Comparison of ENCODE assay signal across 18 cellular contexts in the genomic region with DNA sequence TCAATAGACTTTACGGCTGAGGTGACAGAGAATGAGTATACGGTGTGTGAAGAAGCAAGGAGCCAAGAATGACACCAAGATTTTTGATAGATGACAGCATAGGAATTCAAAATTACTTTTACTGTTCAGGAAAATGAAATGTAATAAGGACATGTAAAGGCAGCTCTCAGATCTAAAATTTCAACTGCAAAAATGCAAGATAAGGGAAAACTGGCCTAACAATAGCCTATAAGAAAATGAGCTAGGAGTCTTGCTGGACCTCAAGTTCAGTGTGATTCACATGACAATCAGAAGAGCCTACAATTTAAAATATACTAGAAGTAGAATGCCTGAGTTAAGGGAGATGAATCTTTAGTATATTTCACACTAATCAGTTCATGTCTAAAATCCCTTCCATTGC.
DNase-seq lines count a peak whose midpoint lies in the region; ATAC-seq, FAIRE-seq and TF ChIP-seq lines count a peak whose summit lies in the region.
"Had no signal": no experiment of that assay in that cellular context is flagged by ENCODE, and none has a peak within 500 bp of the region (broad histone marks: within the 10 kb centered on the region; RNA-seq: fewer than 3 reads in every experiment).

No MANE protein-coding gene starts in this region.

- POLR2A ChIA-PET in IMR-90 (lab: Charles Lee; ENCODE audit: unreplicated experiment), result no interaction called here
- POLR2A ChIA-PET in K562 (lab: Yijun Ruan, JAX), result interaction anchor here (0.6 to 1.4 kb wide), 3 partner anchors 8 to 54 kb away, joined by 3 to 4 read pairs (median 3); no protein-coding TSS in a partner anchor

- H3K27me3 ChIP-seq in IMR-90 (ENCODE audit: control insufficient read depth, insufficient read depth, low read length) (no peaks in the 10 kb centered on the region), Loucy (ENCODE audit: insufficient read depth, low read length, poor library complexity, severe bottlenecking) (no peaks in the 10 kb centered on the region), K562 (ENCODE audit: control insufficient read depth in 2 of 2, insufficient read depth in 2 of 2, low read length in 2 of 2) (no peaks in the 10 kb centered on the region), H7 (ENCODE audit: control insufficient read depth, insufficient read depth, low read length) (no peaks in the 10 kb centered on the region)
- H3K27me3 ChIP-seq: BLaER1 had no signal

- BruUV-seq in IMR-90 (replicated peaks; lab: Mats Ljungman, UMichigan) (no TSS peak), K562 (replicated peaks; lab: Mats Ljungman, UMichigan) (no TSS peak)

- H2BK15ac ChIP-seq in IMR-90 (ENCODE audit: low read depth, low read length), result no peak overlapping the region

- H3K4me2 ChIP-seq in IMR-90 (ENCODE audit: low read depth, low read length), result no peak overlapping the region
- peak overlapping the region; percentile 54 for H3K4me2 ChIP-seq in Loucy (ENCODE audit: low read depth, low read length, poor library complexity, severe bottlenecking)
- H3K4me2 ChIP-seq in K562 (ENCODE audit: insufficient read depth, low read length), result no peak overlapping the region
- H3K4me2 ChIP-seq: BLaER1, GM23338 had no signal

- H3K9me3 ChIP-seq in IMR-90 (ENCODE audit: control insufficient read depth, insufficient read depth, low read length), result no peaks in the 10 kb centered on the region
- H3K9me3 ChIP-seq in Loucy (ENCODE audit: insufficient read depth, low read depth, low read length), result no peaks in the 10 kb centered on the region
- H3K9me3 ChIP-seq in K562 (replicated peaks; ENCODE audit: control insufficient read depth, insufficient read depth, low read depth, low read length), result no peaks in the 10 kb centered on the region
- H3K9me3 ChIP-seq: HAP-1 had no signal

- FAIRE-seq in K562 (lab: Jason Lieb, UNC), result no peak
- FAIRE-seq: G401.6, GM12892 had no signal

- TF ChIP-seq RAD21 in IMR-90 (IDR thresholded peaks at IDR 0.05; ENCODE audit: low read length) (no peak), K562 (CRISPR knock-in tag; conservative IDR thresholded peaks at IDR 0.05 in 1 of 2, IDR thresholded peaks at IDR 0.05 in 1 of 2) (no peak)

- no peak overlapping the region for H3K27ac ChIP-seq in IMR-90 (ENCODE audit: insufficient read depth, low read length)
- H3K27ac ChIP-seq in K562 (ENCODE audit: extremely low read depth, low read depth, low read length), result no peak overlapping the region
- H3K27ac ChIP-seq: BLaER1, C4-2B had no signal

- no peak overlapping the region for H3K23ac ChIP-seq in IMR-90 (ENCODE audit: low read depth, low read length)

- no peak overlapping the region for H2BK120ac ChIP-seq in IMR-90 (ENCODE audit: low read depth, low read length)

- no peak for TF ChIP-seq EP300 in K562 (IDR thresholded peaks at IDR 0.05; ENCODE audit: low read length)

- no peak overlapping the region for H2AK5ac ChIP-seq in IMR-90 (ENCODE audit: low read depth, low read length)

- no peaks in the 10 kb centered on the region for H3K36me3 ChIP-seq in IMR-90 (ENCODE audit: control insufficient read depth, insufficient read depth, low read length)
- no peaks in the 10 kb centered on the region for H3K36me3 ChIP-seq in Loucy (ENCODE audit: insufficient read depth, low read length)
- H3K36me3 ChIP-seq in K562 (ENCODE audit: control insufficient read depth, insufficient read depth, low read length), result no peaks in the 10 kb centered on the region
- H3K36me3 ChIP-seq in H7 (replicated peaks; ENCODE audit: control insufficient read depth, insufficient read depth, low read length), result no peaks in the 10 kb centered on the region
- H3K36me3 ChIP-seq: BLaER1, HAP-1 had no signal

- in situ Hi-C loops in IMR-90 (cut with MboI; ENCODE audit: low sequenced_read_pairs) (no loop called here), K562 (cut with MboI) (no loop called here)

- H3K9ac ChIP-seq in IMR-90 (ENCODE audit: low read depth, low read length) (no peak overlapping the region), Loucy (ENCODE audit: low read depth, low read length, poor library complexity, severe bottlenecking) (no peak overlapping the region), K562 (ENCODE audit: insufficient read depth in 1 of 2, low read depth in 2 of 2, low read length in 2 of 2) (no peak overlapping the region)
- H3K9ac ChIP-seq: BLaER1 had no signal

- H3K9me1 ChIP-seq in IMR-90 (ENCODE audit: insufficient read depth, low read length), result no peaks in the 10 kb centered on the region
- H3K9me1 ChIP-seq in K562 (ENCODE audit: control insufficient read depth, insufficient read depth, low read length), result no peaks in the 10 kb centered on the region

- H4K5ac ChIP-seq in IMR-90 (ENCODE audit: low read depth, low read length), result no peak overlapping the region

- no peaks in the 10 kb centered on the region for H3F3A ChIP-seq in Loucy (ENCODE audit: low read depth)

- H4K8ac ChIP-seq in IMR-90 (ENCODE audit: low read depth in 2 of 2, low read length in 2 of 2), result no peak overlapping the region

- H3K79me2 ChIP-seq in Loucy (ENCODE audit: insufficient read depth, low read length) (no peaks in the 10 kb centered on the region), K562 (ENCODE audit: control insufficient read depth, insufficient read depth, low read length) (no peaks in the 10 kb centered on the region)

- H3K4me3 ChIP-seq in IMR-90 (ENCODE audit: insufficient read depth, low read depth, low read length), result no peak overlapping the region
- H3K4me3 ChIP-seq in Loucy (ENCODE audit: low read length, poor library complexity, severe bottlenecking), result no peak overlapping the region
- no peak overlapping the region for H3K4me3 ChIP-seq in K562
- no peak overlapping the region for H3K4me3 ChIP-seq in H7 (ENCODE audit: insufficient read depth, low read depth, low read length)
- H3K4me3 ChIP-seq: BLaER1, GM23338, HAP-1 had no signal

- H2AK9ac ChIP-seq in IMR-90 (replicated peaks; ENCODE audit: low read depth, low read length, poor library complexity), result no peak overlapping the region

- H4K20me1 ChIP-seq in IMR-90 (ENCODE audit: insufficient read depth, low read length) (no peaks in the 10 kb centered on the region), Loucy (ENCODE audit: insufficient read depth, low read length, poor library complexity, severe bottlenecking) (no peaks in the 10 kb centered on the region), K562 (replicated peaks; ENCODE audit: control insufficient read depth, insufficient read depth, low read length) (no peaks in the 10 kb centered on the region)
- H4K20me1 ChIP-seq: BLaER1 had no signal

- TF ChIP-seq CTCF in IMR-90 (conservative IDR thresholded peaks at IDR 0.05; ENCODE audit: low read depth, low read length), result no peak
- TF ChIP-seq CTCF in Loucy (conservative IDR thresholded peaks at IDR 0.05; ENCODE audit: low read length), result no peak
- no peak for TF ChIP-seq CTCF in K562 (IDR thresholded peaks at IDR 0.05 in 2 of 3, conservative IDR thresholded peaks at IDR 0.05 in 1 of 3; ENCODE audit: insufficient read depth in 2 of 3, low read depth in 1 of 3, low read length in 3 of 3)
- no peak for TF ChIP-seq CTCF in GM20000 (IDR thresholded peaks at IDR 0.05; ENCODE audit: extremely low read depth, missing control alignments)

- TF ChIP-seq POLR2A in IMR-90 (IDR thresholded peaks at IDR 0.05; ENCODE audit: low read depth, low read length) (no peak), K562 (conservative IDR thresholded peaks at IDR 0.05) (no peak)

- H3K56ac ChIP-seq in IMR-90 (ENCODE audit: extremely low read depth, insufficient read depth, low read length), result no peak overlapping the region

- H2BK5ac ChIP-seq in IMR-90 (ENCODE audit: low read depth, low read length, poor library complexity, severe bottlenecking), result no peak overlapping the region

- no peak overlapping the region for H2AFZ ChIP-seq in IMR-90 (replicated peaks; ENCODE audit: low read length, poor library complexity)
- no peak overlapping the region for H2AFZ ChIP-seq in Loucy (ENCODE audit: low read length)
- H2AFZ ChIP-seq in K562 (ENCODE audit: low read depth, low read length), result no peak overlapping the region

- H3K18ac ChIP-seq in IMR-90 (ENCODE audit: low read depth, low read length), result no peak overlapping the region

- CTCF ChIA-PET in IMR-90 (lab: Yijun Ruan, JAX), result interaction anchor here (0.6 to 1.4 kb wide), 2 partner anchors 23 to 626 kb away, joined by 3 to 5 read pairs; no protein-coding TSS in a partner anchor
- CTCF ChIA-PET in K562 (lab: Yijun Ruan, JAX; ENCODE audit: low intra/inter-chr PET ratio), result no interaction called here

- no peak for DNase-seq in IMR-90
- DNase-seq in K562 (ENCODE audit: extremely low read depth in 1 of 4, low spot score in 3 of 4), result no peak
- no peak for DNase-seq in GM20000 (ENCODE audit: low spot score)
- no peak for DNase-seq in H7
- no peak for DNase-seq in NCI-H748 (lab: John Stamatoyannopoulos, UW; ENCODE audit: unreplicated experiment)
- DNase-seq: Caco-2; CD4-positive, CD25-positive, alpha-beta regulatory T cell; CD8-positive, alpha-beta T cell; DMS153; DND-41; HFFc6 had no signal

- H3K14ac ChIP-seq in IMR-90 (replicated peaks; ENCODE audit: low read depth, low read length), result no peak overlapping the region

- no peaks in the 10 kb centered on the region for H3K9me2 ChIP-seq in Loucy (replicated peaks; ENCODE audit: low read depth, low read length)

- no peak overlapping the region for H3K4ac ChIP-seq in IMR-90 (ENCODE audit: low read depth, low read length)

- H3K79me1 ChIP-seq in IMR-90 (ENCODE audit: low read depth in 1 of 2, low read length in 2 of 2), result no peaks in the 10 kb centered on the region

- no peaks in the 10 kb centered on the region for H3K4me1 ChIP-seq in IMR-90 (ENCODE audit: control insufficient read depth, insufficient read depth, low read length)
- peaks cover 36% of the 10 kb centered on the region for H3K4me1 ChIP-seq in Loucy (ENCODE audit: insufficient read depth, low read length, poor library complexity, severe bottlenecking)
- no peaks in the 10 kb centered on the region for H3K4me1 ChIP-seq in K562 (replicated peaks in 1 of 2; ENCODE audit: control insufficient read depth in 2 of 2, insufficient read depth in 2 of 2, low read length in 2 of 2)

- no peak overlapping the region for H2BK20ac ChIP-seq in IMR-90 (ENCODE audit: low read depth, low read length)

- H4K91ac ChIP-seq in IMR-90 (ENCODE audit: insufficient read depth, low read depth, low read length), result no peak overlapping the region

- intact Hi-C loops in IMR-90 (cut with micrococcal nuclease), result no loop called here
- intact Hi-C loops in K562 (cut with micrococcal nuclease), result no loop called here

- dilution Hi-C loops in IMR-90 (cut with HindIII; ENCODE audit: low sequenced_read_pairs, unreplicated experiment), result no loop called here

- WGBS in IMR-90 (ENCODE audit: extremely low coverage in 2 of 2, insufficient read length in 1 of 2), 2 experiments, result no CpG with 5 or more reads among the region's 2 CpGs
- WGBS in K562 (ENCODE audit: insufficient coverage, low coverage, missing lambda C conversion rate), result 6% methylated on average over 2 of the region's 2 CpGs

- ATAC-seq in IMR-90 (ENCODE audit: low read depth) (no peak), K562 (no peak)
- ATAC-seq: CD8-positive, alpha-beta T cell; GM23338 had no signal

TF ChIP-seq in IMR-90, 13 proteins besides CTCF, POLR2A, EP300 and RAD21 (continues in another document):
- TF ChIP-seq BHLHE40 (IDR thresholded peaks at IDR 0.05; ENCODE audit: low read depth, low read length), result no peak
- TF ChIP-seq FOS (IDR thresholded peaks at IDR 0.05; ENCODE audit: low read depth, low read length), result no peak

TF ChIP-seq in K562, 482 proteins besides CTCF, POLR2A, EP300 and RAD21 (continues in another document):
- TF ChIP-seq C11orf30 (IDR thresholded peaks at IDR 0.05; ENCODE audit: low read depth), result 0 out of 2 replicates have a peak, but pooled peaks have one; percentile 6
